1 cellular context compared by ENCODE assay signal in the genomic region with DNA sequence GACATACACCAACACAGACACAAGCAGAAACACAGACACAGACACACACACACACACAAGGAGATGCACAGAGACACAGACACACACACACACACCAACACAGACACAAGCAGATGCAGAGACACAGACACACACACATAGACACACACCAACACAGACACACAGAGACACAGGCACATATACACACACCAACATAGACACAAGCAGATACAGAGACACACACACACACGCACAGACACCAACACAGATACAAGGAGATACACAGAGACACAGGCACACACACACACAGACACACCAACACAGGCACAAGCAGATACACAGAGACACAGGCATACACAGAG.
TF ChIP-seq lines count a peak whose summit lies in the region.

No MANE protein-coding gene starts in this region.

TF ChIP-seq in IMR-90, 13 proteins besides CTCF, POLR2A, EP300 and RAD21 (continued from another document):
- TF ChIP-seq RFX5 (IDR thresholded peaks at IDR 0.05; ENCODE audit: low read depth, low read length) (no peak), RCOR1 (IDR thresholded peaks at IDR 0.05; ENCODE audit: insufficient replicate concordance, low read length) (no peak), MAZ (IDR thresholded peaks at IDR 0.05; ENCODE audit: borderline replicate concordance, low read depth, low read length) (no peak)
